ENCODE assay signal across 8 cellular contexts in the genomic region with DNA sequence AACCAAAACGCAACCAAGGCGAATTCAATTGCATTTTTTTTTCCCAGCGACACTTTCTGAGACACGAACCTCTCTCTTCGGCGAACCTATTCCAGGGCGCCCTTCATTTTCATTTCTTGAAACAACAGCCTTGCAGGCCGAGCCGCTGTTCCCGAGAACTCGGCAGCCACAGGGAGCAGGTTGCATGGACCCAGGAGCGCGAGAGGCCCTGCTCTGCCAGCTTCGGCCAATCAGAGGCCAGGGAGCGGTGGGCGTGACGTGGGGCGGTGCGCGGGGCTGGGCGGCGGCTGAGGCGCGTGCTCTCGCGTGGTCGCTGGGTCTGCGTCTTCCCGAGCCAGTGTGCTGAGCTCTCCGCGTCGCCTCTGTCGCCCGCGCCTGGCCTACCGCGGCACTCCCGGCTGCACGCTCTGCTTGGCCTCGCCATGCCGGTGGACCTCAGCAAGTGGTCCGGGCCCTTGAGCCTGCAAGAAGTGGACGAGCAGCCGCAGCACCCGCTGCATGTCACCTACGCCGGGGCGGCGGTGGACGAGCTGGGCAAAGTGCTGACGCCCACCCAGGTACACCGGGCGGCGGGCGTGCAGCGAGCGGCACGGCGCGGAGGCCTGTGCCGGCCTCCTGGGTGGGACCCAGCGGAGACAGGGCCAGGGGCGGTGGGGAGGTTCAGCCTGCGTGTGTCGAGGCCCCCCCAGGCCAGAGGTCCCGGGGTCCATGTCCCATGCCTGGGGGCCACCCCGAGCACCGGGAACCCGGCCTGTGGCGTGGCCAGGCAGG. TPM values are rescaled to one million over a fixed set of nuclear protein-coding genes. Genes with fewer than 3 reads are reported as not detected.
DNase-seq lines count a peak whose midpoint lies in the region; ATAC-seq and TF ChIP-seq lines count a peak whose summit lies in the region.

Gene PEBP1, plus strand, starts transcription at position 337 of the 771 bp plus-strand sequence. Its CDS starts 86 bp downstream, at position 423.

- CTCF ChIA-PET in A673 (lab: Charles Lee), result interaction anchor here (1.0 kb wide), 1 partner anchor 15 kb away, joined by 5 read pairs; no protein-coding TSS in a partner anchor

- H3K4me3 ChIP-seq in A673 (ENCODE audit: low read depth, low read length, poor library complexity, severe bottlenecking) (peak within 1 kb of the TSS; percentile 97), iPS-18c (ENCODE audit: insufficient read depth, low read depth, low read length) (peak within 1 kb of the TSS; percentile 93), skeletal muscle tissue (ENCODE audit: low read length in 3 of 3) (peak within 1 kb of the TSS; percentile 85 to 93 (median 88))

- ATAC-seq in GM18858 (IDR thresholded peaks at IDR 0.05; ENCODE audit: unreplicated experiment) (peak; percentile 86), HG03066 (IDR thresholded peaks at IDR 0.05; ENCODE audit: low read depth, unreplicated experiment) (peak; percentile 94)

- H3K27me3 ChIP-seq in A673 (replicated peaks; ENCODE audit: insufficient read depth, low read depth, low read length, poor library complexity) (no peaks in the 10 kb centered on the region), skeletal muscle tissue (ENCODE audit: control insufficient read depth in 3 of 3, insufficient read depth in 3 of 3, low read length in 3 of 3) (no peaks in the 10 kb centered on the region)

- in situ Hi-C loops in T47D (cut with HindIII; ENCODE audit: low pct_unique_long_range_greater_than_20kb, low sequenced_read_pairs), result no loop called here

- peak within 1 kb of the TSS; percentile 94 to 98 (median 94) for H3K9ac ChIP-seq in skeletal muscle tissue (ENCODE audit: low read depth in 1 of 3, low read length in 3 of 3)

- peaks cover 31% of the 10 kb centered on the region for H3K36me3 ChIP-seq in A673 (ENCODE audit: insufficient read depth, low read length, poor library complexity, severe bottlenecking)
- H3K36me3 ChIP-seq in skeletal muscle tissue (ENCODE audit: control insufficient read depth in 3 of 3, insufficient read depth in 3 of 3, low read length in 3 of 3), result peaks cover 15 to 21% (median 17%) of the 10 kb centered on the region in 3 donors

- H3K4me1 ChIP-seq in A673 (ENCODE audit: insufficient read depth, low read length, poor library complexity, severe bottlenecking), result peaks cover 6% of the 10 kb centered on the region
- peaks cover 16 to 40% (median 25%) of the 10 kb centered on the region in 3 donors for H3K4me1 ChIP-seq in skeletal muscle tissue (ENCODE audit: control insufficient read depth in 3 of 3, insufficient read depth in 3 of 3, low read length in 3 of 3)

- H3K9me3 ChIP-seq in A673 (ENCODE audit: low read depth, low read length, poor library complexity, severe bottlenecking), result no peaks in the 10 kb centered on the region
- no peaks in the 10 kb centered on the region for H3K9me3 ChIP-seq in iPS-18c (ENCODE audit: control insufficient read depth, insufficient read depth, low read length)
- H3K9me3 ChIP-seq in skeletal muscle tissue (ENCODE audit: control insufficient read depth in 3 of 3, low read length in 3 of 3), result no peaks in the 10 kb centered on the region

- BruUV-seq in A673 (replicated peaks; lab: Mats Ljungman, UMichigan), result no TSS peak

- H3K27ac ChIP-seq in A673 (ENCODE audit: low read depth, low read length, poor library complexity, severe bottlenecking) (peak within 1 kb of the TSS; percentile 94), VCaP (peak within 1 kb of the TSS; percentile 97), skeletal muscle tissue (ENCODE audit: low read depth, low read length) (peak within 1 kb of the TSS; percentile 89)

- no peak for TF ChIP-seq CTCF in A673 (conservative IDR thresholded peaks at IDR 0.05; ENCODE audit: low read depth, low read length)
- TF ChIP-seq CTCF in VCaP (conservative IDR thresholded peaks at IDR 0.05), result 0 out of 2 replicates have a peak, but pooled peaks have one; percentile 0

- peak; percentile 97 for DNase-seq in A673 (ENCODE audit: low spot score)
- DNase-seq in NCI-H2171 (lab: John Stamatoyannopoulos, UW), result peak; percentile 94
- peak; percentile 96 to 98 for DNase-seq in T47D (ENCODE audit: low read depth in 1 of 2, low spot score in 1 of 2)

- intact Hi-C loops in A673 (cut with micrococcal nuclease; ENCODE audit: unreplicated experiment), result loop anchor here (5.0 kb wide), 1 partner anchor 74 kb away; the partner anchor contains the start of gene WSB2

- POLR2A ChIA-PET in A673 (lab: Charles Lee; ENCODE audit: low non-redundant PET), result no interaction called here

RNA-seq across cellular contexts. Expression of gene PEBP1, which starts in this region (rescaled TPM):
- total RNA-seq in A673 (2021), result 312 TPM in 2 replicates
- 124 TPM for total RNA-seq in skeletal muscle tissue

Comparison
In these comparisons a context has a peak if more than half of its experiments do, and no peak if none do; other contexts are left out.
1. Peak in every context shown above with its lines: DNase-seq, ATAC-seq, H3K4me3 ChIP-seq and H3K27ac ChIP-seq.